Comparison of ENCODE assay signal across 8 cellular contexts in the genomic region with DNA sequence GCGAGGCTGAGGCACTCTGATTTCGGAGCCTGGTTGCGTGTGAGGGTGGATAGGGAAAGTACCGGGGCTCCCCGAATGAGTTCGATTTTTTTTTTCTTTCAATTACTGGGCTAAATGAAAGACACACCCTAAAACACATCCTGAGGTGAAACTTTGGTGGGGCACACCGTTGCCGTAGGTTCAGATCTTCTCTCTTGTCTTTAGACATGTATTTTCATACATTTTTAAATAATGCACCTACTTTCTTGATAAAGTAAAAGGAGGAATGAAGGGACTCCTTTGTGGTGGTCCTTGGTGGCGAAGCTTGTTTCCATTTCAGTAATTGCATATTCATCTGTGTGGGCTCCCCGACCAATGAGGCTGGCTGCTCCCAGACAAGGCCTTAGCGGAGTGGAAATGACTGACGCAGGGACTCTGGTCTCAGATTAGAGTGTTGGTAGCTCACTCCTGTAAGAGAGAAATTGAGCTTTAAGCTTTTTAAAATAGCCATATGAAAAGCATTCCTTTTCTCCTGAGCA. TPM values are rescaled to one million over a fixed set of nuclear protein-coding genes. Genes with fewer than 3 reads are reported as not detected.
DNase-seq lines count a peak whose midpoint lies in the region; ATAC-seq lines count a peak whose summit lies in the region.

No MANE protein-coding gene starts in this region.

- no peak overlapping the region for H3K27ac ChIP-seq in iPS-18a (ENCODE audit: low read length)

- peaks cover 14% of the 10 kb centered on the region for H3K4me1 ChIP-seq in iPS-18a (ENCODE audit: control insufficient read depth, low read depth, low read length)

- peak; percentile 28 for ATAC-seq in HG03039 (IDR thresholded peaks at IDR 0.05; ENCODE audit: unreplicated experiment)
- ATAC-seq in activated naive CD4-positive, alpha-beta T cell treated with anti-CD3 and anti-CD28 coated beads, Interleukin-2, amount 50 U/mL, for 72 hours: peak; percentile 67 to 77

- peak overlapping the region; percentile 61 for H3K9ac ChIP-seq in iPS-18a (ENCODE audit: low read length)

- H3K36me3 ChIP-seq in iPS-18a (ENCODE audit: control insufficient read depth, low read depth, low read length): no peaks in the 10 kb centered on the region

- peak overlapping the region; percentile 99 for H3K27ac Mint-ChIP-seq in activated naive CD4-positive, alpha-beta T cell treated with anti-CD3 and anti-CD28 coated beads, Interleukin-2, amount 50 U/mL, for 72 hours

- peak overlapping the region; percentile 82 for H3K4me3 ChIP-seq in iPS-18a (ENCODE audit: low read length)

- no peaks in the 10 kb centered on the region for H3K9me3 ChIP-seq in iPS-18a (ENCODE audit: control insufficient read depth, low read depth, low read length)

- DNase-seq in activated gamma-delta T cell treated with Interleukin-2 at 50 U/mL for 16 hours: peak; percentile 61
- DNase-seq in activated gamma-delta T cell (lab: John Stamatoyannopoulos, UW): no peak
- DNase-seq in RKO (ENCODE audit: low spot score): peak; percentile 75
- peak; percentile 77 for DNase-seq in activated naive CD4-positive, alpha-beta T cell treated with anti-CD3 and anti-CD28 coated beads, Interleukin-2, amount 50 U/mL, for 72 hours (ENCODE audit: low spot score in 2 of 2)
- peak; percentile 51 to 68 (median 55) for DNase-seq in stimulated activated CD4-positive, alpha-beta T cell treated with anti-CD3 and anti-CD28 coated beads, Interleukin-1b, Interleukin-23, amount 100 ng/mL, for 24 hours (ENCODE audit: low read depth in 4 of 4, low spot score in 1 of 4)
- DNase-seq in NCI-H128 (lab: John Stamatoyannopoulos, UW; ENCODE audit: unreplicated experiment): no peak

- peaks cover 21% of the 10 kb centered on the region in 2 donors for H3K36me3 Mint-ChIP-seq in activated naive CD4-positive, alpha-beta T cell treated with anti-CD3 and anti-CD28 coated beads, Interleukin-2, amount 50 U/mL, for 72 hours

- H3K27me3 ChIP-seq in iPS-18a (ENCODE audit: control insufficient read depth, insufficient read depth, low read length): no peaks in the 10 kb centered on the region

- H3K9me3 Mint-ChIP-seq in activated naive CD4-positive, alpha-beta T cell treated with anti-CD3 and anti-CD28 coated beads, Interleukin-2, amount 50 U/mL, for 72 hours: no peaks in the 10 kb centered on the region

RNA-seq across cellular contexts. Expression of gene CCSER2, which starts 0.8 kb away (rescaled TPM):
- total RNA-seq in activated naive CD4-positive, alpha-beta T cell treated with anti-CD3 and anti-CD28 coated beads, Interleukin-2, amount 50 U/mL, for 72 hours: 10 to 100 TPM; 73.1 to 74.1 TPM

Comparison
In these comparisons a context has a peak if more than half of its experiments do, and no peak if none do; other contexts are left out.
1. DNase-seq: peak in activated gamma-delta T cell treated with Interleukin-2 at 50 U/mL for 16 hours (single experiment), RKO (single experiment), activated naive CD4-positive, alpha-beta T cell treated with anti-CD3 and anti-CD28 coated beads, Interleukin-2, amount 50 U/mL, for 72 hours (2 of 2) and stimulated activated CD4-positive, alpha-beta T cell treated with anti-CD3 and anti-CD28 coated beads, Interleukin-1b, Interleukin-23, amount 100 ng/mL, for 24 hours (4 of 4); none in activated gamma-delta T cell (single experiment) and NCI-H128 (single experiment).